ENCODE assay signal across 8 cellular contexts in genomic region chr1:50978144-50978851, GRCh38. TPM values are rescaled to one million over a fixed set of nuclear protein-coding genes. Genes with fewer than 3 reads are reported as not detected.
DNase-seq lines count a peak whose midpoint lies in the region; ATAC-seq and TF ChIP-seq lines count a peak whose summit lies in the region.

No MANE protein-coding gene starts in this region.

- peak overlapping the region; percentile 62 for H3K9ac ChIP-seq in HUES6 (ENCODE audit: low read length)

- peaks cover 99% of the 10 kb centered on the region for H3K27me3 ChIP-seq in HUES6 (ENCODE audit: control insufficient read depth, insufficient read depth, low read length)
- H3K27me3 ChIP-seq in right cardiac atrium (ENCODE audit: control insufficient read depth, insufficient read depth), result no peaks in the 10 kb centered on the region

- H3K4me3 ChIP-seq in HUES6 (ENCODE audit: low read depth, low read length) (peak overlapping the region; percentile 90), right cardiac atrium (ENCODE audit: low read length) (peak overlapping the region; percentile 61)

- ATAC-seq in GM21515 (IDR thresholded peaks at IDR 0.05; ENCODE audit: unreplicated experiment) (peak; percentile 27), right cardiac atrium (peak; percentile 83 to 84)

- H3K4me1 Mint-ChIP-seq in progenitor cell of endocrine pancreas (ENCODE audit: low read depth), result no peaks in the 10 kb centered on the region

- H3K9me3 ChIP-seq in HUES6 (ENCODE audit: control insufficient read depth, insufficient read depth, low read depth, low read length) (no peaks in the 10 kb centered on the region), right cardiac atrium (ENCODE audit: control insufficient read depth, low read length) (no peaks in the 10 kb centered on the region)

- 4% methylated on average over 42 of the region's 42 CpGs for WGBS in right cardiac atrium

- intact Hi-C loops in right cardiac atrium (cut with DNase I), result no loop called here

- H3K4me3 Mint-ChIP-seq in progenitor cell of endocrine pancreas (ENCODE audit: low read depth), result peak overlapping the region; percentile 41

- peaks cover 92% of the 10 kb centered on the region for H3K27me3 Mint-ChIP-seq in progenitor cell of endocrine pancreas

- no peak overlapping the region for H3K27ac ChIP-seq in HUES6 (ENCODE audit: low read depth, low read length)
- H3K27ac ChIP-seq in right cardiac atrium (ENCODE audit: low read length), result peak overlapping the region; percentile 93

- peak; percentile 74 for DNase-seq in EL
- peak in 35 of 58 donors; percentile 6 to 79 (median 50) for DNase-seq in anterior cingulate cortex (lab: John Stamatoyannopoulos, UW)
- DNase-seq in right cardiac atrium, result peak; percentile 65 to 87 (median 86)
- DNase-seq in progenitor cell of endocrine pancreas (ENCODE audit: low spot score, unreplicated experiment), result peak; percentile 27
- no peak for DNase-seq in SIG-M5 (lab: John Stamatoyannopoulos, UW)

- no peaks in the 10 kb centered on the region for H3K36me3 Mint-ChIP-seq in progenitor cell of endocrine pancreas (ENCODE audit: insufficient read depth)

- TF ChIP-seq CTCF in progenitor cell of endocrine pancreas (IDR thresholded peaks at IDR 0.05; ENCODE audit: unreplicated experiment), result no peak

- no peaks in the 10 kb centered on the region for H3K36me3 ChIP-seq in HUES6 (ENCODE audit: control insufficient read depth, insufficient read depth, low read length)

- H3K9me3 Mint-ChIP-seq in progenitor cell of endocrine pancreas (ENCODE audit: low read depth), result no peaks in the 10 kb centered on the region

- H3K4me1 ChIP-seq in HUES6 (ENCODE audit: control insufficient read depth, insufficient read depth, low read length) (peaks cover 22% of the 10 kb centered on the region), right cardiac atrium (ENCODE audit: control insufficient read depth, insufficient read depth, low read length) (no peaks in the 10 kb centered on the region)

- no peak overlapping the region for H3K27ac Mint-ChIP-seq in progenitor cell of endocrine pancreas

TF ChIP-seq in PFSK-1, 5 proteins besides CTCF, POLR2A, EP300 and RAD21:
- TF ChIP-seq REST (IDR thresholded peaks at IDR 0.05; ENCODE audit: insufficient read depth in 1 of 2, low read depth in 2 of 2, low read length in 2 of 2) (no peak), TAF1 (IDR thresholded peaks at IDR 0.05; ENCODE audit: borderline replicate concordance, insufficient read depth, low read length) (no peak), SIN3A (IDR thresholded peaks at IDR 0.05; ENCODE audit: borderline replicate concordance, insufficient read depth, low read length) (peak; percentile 45; the same call in 1 of the 2 replicates), FOXP2 (optimal IDR thresholded peaks at IDR 0.05; ENCODE audit: borderline replicate concordance, extremely low read depth, extremely low read length, insufficient read depth) (peak; percentile 49), POLR2AphosphoS5 (IDR thresholded peaks at IDR 0.05; ENCODE audit: low read depth, low read length) (no peak)

RNA-seq across cellular contexts. Expression of gene CDKN2C, which starts 8.3 kb away (rescaled TPM):
- polyA plus RNA-seq in PFSK-1 (2012; ENCODE audit: insufficient read length, low read depth), result 8.7 TPM
- total RNA-seq in right cardiac atrium (10 to 100 TPM in 3 of 4 donors, 1 to 10 TPM in 1; 9.5 to 24.9 (median 21.7) TPM), progenitor cell of endocrine pancreas (0.26 and 0.33 TPM in 2 replicates)
- 25.5 TPM for polyA plus RNA-seq in right cardiac atrium

RNA-seq across cellular contexts. Expression of gene FAF1, which starts 18.2 kb away (rescaled TPM):
- polyA plus RNA-seq in PFSK-1 (2012; ENCODE audit: insufficient read length, low read depth), result 76.3 TPM
- total RNA-seq in right cardiac atrium (10 to 100 TPM; 73.1 to 90.0 (median 82.3) TPM), progenitor cell of endocrine pancreas (49.0 and 55.4 TPM in 2 replicates)
- 52.3 TPM for polyA plus RNA-seq in right cardiac atrium
